ENCODE assay signal across 1 cellular context in genomic region chr2:30301551-30301950, GRCh38.
A peak's percentile ranks its signal among the peaks of the same experiment; 100 is the strongest.
TF ChIP-seq lines count a peak whose summit lies in the region.

No MANE protein-coding gene starts in this region.

TF ChIP-seq in H1, 55 proteins besides CTCF, POLR2A, EP300 and RAD21 (continued from another document):
- TF ChIP-seq ATF2 (IDR thresholded peaks at IDR 0.05; ENCODE audit: low read length), result no peak
- TF ChIP-seq E2F6 (IDR thresholded peaks at IDR 0.05), result no peak
- TF ChIP-seq NANOG (IDR thresholded peaks at IDR 0.05; ENCODE audit: insufficient read depth, low read depth, low read length, poor library complexity, severe bottlenecking), result peak; percentile 65
- 0 out of 4 replicates have a peak, but pooled peaks of 1 of the 2 experiments have one; percentile 51 for TF ChIP-seq HDAC2 (IDR thresholded peaks at IDR 0.05; ENCODE audit: borderline replicate concordance in 1 of 2, low read depth in 2 of 2, low read length in 2 of 2)
- TF ChIP-seq TCF12 (IDR thresholded peaks at IDR 0.05; ENCODE audit: low read depth, low read length), result 0 out of 2 replicates have a peak, but pooled peaks have one; percentile 32
- no peak for TF ChIP-seq CTBP2 (IDR thresholded peaks at IDR 0.05; ENCODE audit: borderline replicate concordance, insufficient read depth, insufficient read length, low read length)
- no peak for TF ChIP-seq KDM4A (IDR thresholded peaks at IDR 0.05; ENCODE audit: low read depth, low read length, severe bottlenecking)
- TF ChIP-seq KDM5A (IDR thresholded peaks at IDR 0.05; ENCODE audit: low read length), result no peak
- TF ChIP-seq MAX (IDR thresholded peaks at IDR 0.05), result no peak
- TF ChIP-seq POU5F1 (IDR thresholded peaks at IDR 0.05; ENCODE audit: low read depth, low read length), result peak; percentile 79; the same call in 1 of the 2 replicates
- TF ChIP-seq RBBP5 (IDR thresholded peaks at IDR 0.05; ENCODE audit: borderline replicate concordance, low read depth, low read length), result no peak
- TF ChIP-seq CHD2 (IDR thresholded peaks at IDR 0.05; ENCODE audit: low read length), result no peak
- TF ChIP-seq RFX5 (IDR thresholded peaks at IDR 0.05; ENCODE audit: borderline replicate concordance, low read depth, low read length), result no peak
- no peak for TF ChIP-seq SP2 (IDR thresholded peaks at IDR 0.05; ENCODE audit: low read length)
- peak; percentile 40 for TF ChIP-seq CREB1 (IDR thresholded peaks at IDR 0.05)
- TF ChIP-seq BCL11A (IDR thresholded peaks at IDR 0.05; ENCODE audit: low read depth in 2 of 2, low read length in 2 of 2), result no peak
- no peak for TF ChIP-seq RXRA (IDR thresholded peaks at IDR 0.05; ENCODE audit: insufficient read depth, low read depth, low read length)
- no peak for TF ChIP-seq RNF2 (IDR thresholded peaks at IDR 0.05; ENCODE audit: borderline replicate concordance, low read depth, low read length, missing control alignments, poor library complexity, severe bottlenecking)
- TF ChIP-seq EGR1 (IDR thresholded peaks at IDR 0.05; ENCODE audit: borderline replicate concordance, low read depth, low read length), result no peak
- TF ChIP-seq SP1 (IDR thresholded peaks at IDR 0.05; ENCODE audit: low read depth, low read length), result peak; percentile 57; the same call in 1 of the 2 replicates
- TF ChIP-seq SAP30 (IDR thresholded peaks at IDR 0.05; ENCODE audit: insufficient read depth, insufficient replicate concordance, low read length), result no peak
- no peak for TF ChIP-seq SIRT6 (IDR thresholded peaks at IDR 0.05; ENCODE audit: low read length)
